8 cellular contexts compared by ENCODE assay signal in the genomic region with DNA sequence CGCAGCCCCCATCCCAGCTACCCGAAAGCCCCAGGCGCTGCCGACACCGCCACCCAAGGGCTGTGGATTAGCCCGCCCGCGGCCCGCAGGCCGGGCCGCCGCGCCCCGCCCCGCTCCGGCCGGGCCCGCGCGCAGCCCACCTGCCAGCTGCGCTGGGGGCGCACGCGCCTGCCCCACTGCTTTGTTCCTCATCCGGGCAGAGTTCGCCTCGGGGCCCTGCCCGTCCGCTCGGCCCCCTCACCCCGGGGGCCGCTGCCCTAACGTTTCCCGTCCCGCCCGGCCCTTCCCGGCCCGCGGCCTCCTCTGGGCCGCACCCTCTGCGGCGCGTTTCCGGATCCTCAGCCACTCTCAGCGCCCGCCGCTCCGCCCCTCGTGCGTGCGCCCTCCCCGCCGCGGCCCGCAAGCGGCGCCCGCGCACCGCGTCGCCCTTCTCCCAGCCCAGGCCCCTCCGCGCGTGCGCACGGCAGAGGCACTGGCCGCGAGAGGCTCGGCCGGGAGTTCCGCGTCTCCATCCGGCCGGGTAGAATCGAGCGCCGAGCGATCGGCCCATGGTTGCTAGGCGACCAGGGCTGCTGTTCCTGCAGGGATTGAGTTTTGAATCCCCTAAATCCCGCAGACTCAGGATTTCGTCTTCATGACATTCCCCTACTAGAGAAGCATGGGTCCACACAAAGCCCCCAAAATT. TPM values are rescaled to one million over a fixed set of nuclear protein-coding genes. Genes with fewer than 3 reads are reported as not detected.
DNase-seq lines count a peak whose midpoint lies in the region; ATAC-seq and TF ChIP-seq lines count a peak whose summit lies in the region.

Gene PRDM4, minus strand, starts transcription at position 321 of the 685 bp plus-strand sequence. CDS start 622 bp downstream, outside the sequence.

- peaks cover 9 to 11% of the 10 kb centered on the region in 2 donors for H3K36me3 ChIP-seq in mucosa of rectum (ENCODE audit: control insufficient read depth in 2 of 2, insufficient read depth in 2 of 2, low read length in 2 of 2)

- peak within 1 kb of the TSS; percentile 65 for H3K4me3 ChIP-seq in epithelial cell of proximal tubule (ENCODE audit: low read depth, low read length)
- H3K4me3 ChIP-seq in mucosa of rectum (ENCODE audit: low read length in 2 of 2), result peak within 1 kb of the TSS; percentile 76 to 83

- H3K27ac ChIP-seq in mucosa of rectum (ENCODE audit: low read depth in 2 of 2, low read length in 2 of 2), result peak within 1 kb of the TSS; percentile 81 to 83

- TF ChIP-seq CTCF in epithelial cell of proximal tubule (conservative IDR thresholded peaks at IDR 0.05; ENCODE audit: low read depth, low read length), result peak; percentile 26

- H3K9me3 ChIP-seq in mucosa of rectum (ENCODE audit: control insufficient read depth in 2 of 2, low read length in 2 of 2), result no peaks in the 10 kb centered on the region

- peak within 1 kb of the TSS; percentile 78 to 89 for H3K9ac ChIP-seq in mucosa of rectum (ENCODE audit: low read depth in 1 of 2, low read length in 2 of 2)

- H3K27me3 ChIP-seq in mucosa of rectum (ENCODE audit: control insufficient read depth in 2 of 2, insufficient read depth in 2 of 2, low read length in 2 of 2), result no peaks in the 10 kb centered on the region

- peak; percentile 43; the same call in 1 of the 2 replicates for TF ChIP-seq RAD21 in Ishikawa (IDR thresholded peaks at IDR 0.05; ENCODE audit: low read depth)

- peak; percentile 93 for ATAC-seq in GM21576 (IDR thresholded peaks at IDR 0.05; ENCODE audit: unreplicated experiment)

- H3K4me1 ChIP-seq in mucosa of rectum (ENCODE audit: control insufficient read depth in 2 of 2, insufficient read depth in 2 of 2, low read length in 2 of 2), result peaks cover 19 to 25% of the 10 kb centered on the region in 2 donors

- DNase-seq in DMS153 treated with DMSO at 0.1 percent for 48 hours (lab: John Stamatoyannopoulos, UW; ENCODE audit: unreplicated experiment), result peak; percentile 88
- peak; percentile 1 for DNase-seq in OCI-M2 (lab: John Stamatoyannopoulos, UW; ENCODE audit: unreplicated experiment)
- peak; percentile 91 for DNase-seq in activated T-cell treated with anti-CD3 and anti-CD28 coated beads for 48 hours (ENCODE audit: low read depth)
- DNase-seq in epithelial cell of proximal tubule (ENCODE audit: low read depth), result no peak
- DNase-seq in stimulated activated CD8-positive, alpha-beta memory T cell treated with anti-CD3 and anti-CD28 coated beads, Interleukin-4, amount 100 ng/mL, for 48 hours, result peak; percentile 88

- TF ChIP-seq EP300 in Ishikawa (IDR thresholded peaks at IDR 0.05; ENCODE audit: borderline replicate concordance), result no peak

TF ChIP-seq in Ishikawa, 13 proteins besides CTCF, POLR2A, EP300 and RAD21:
- TF ChIP-seq EGR1 (IDR thresholded peaks at IDR 0.05) (no peak), YY1 (IDR thresholded peaks at IDR 0.05; ENCODE audit: low read depth) (peak; percentile 41; the same call in 1 of the 2 replicates), FOXM1 (IDR thresholded peaks at IDR 0.05; ENCODE audit: borderline replicate concordance, low read depth) (no peak), CREB1 (IDR thresholded peaks at IDR 0.05; ENCODE audit: low read depth) (peak; percentile 12; the same call in 1 of the 2 replicates), TCF12 (IDR thresholded peaks at IDR 0.05; ENCODE audit: low read depth) (no peak), ZBTB7A (IDR thresholded peaks at IDR 0.05; ENCODE audit: low read depth) (peak; percentile 58; the same call in 1 of the 2 replicates)
- TF ChIP-seq, protein P1, sequence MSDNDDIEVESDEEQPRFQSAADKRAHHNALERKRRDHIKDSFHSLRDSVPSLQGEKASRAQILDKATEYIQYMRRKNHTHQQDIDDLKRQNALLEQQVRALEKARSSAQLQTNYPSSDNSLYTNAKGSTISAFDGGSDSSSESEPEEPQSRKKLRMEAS (IDR thresholded peaks at IDR 0.05), result peak; percentile 68; the same call in 1 of the 2 replicates
TF ChIP-seq in Ishikawa: peak in this region for 4.

RNA-seq across cellular contexts. Expression of gene PRDM4, which starts in this region (rescaled TPM):
- 22.8 and 34.1 TPM in 2 replicates for total RNA-seq in epithelial cell of proximal tubule
